In the genomic region with DNA sequence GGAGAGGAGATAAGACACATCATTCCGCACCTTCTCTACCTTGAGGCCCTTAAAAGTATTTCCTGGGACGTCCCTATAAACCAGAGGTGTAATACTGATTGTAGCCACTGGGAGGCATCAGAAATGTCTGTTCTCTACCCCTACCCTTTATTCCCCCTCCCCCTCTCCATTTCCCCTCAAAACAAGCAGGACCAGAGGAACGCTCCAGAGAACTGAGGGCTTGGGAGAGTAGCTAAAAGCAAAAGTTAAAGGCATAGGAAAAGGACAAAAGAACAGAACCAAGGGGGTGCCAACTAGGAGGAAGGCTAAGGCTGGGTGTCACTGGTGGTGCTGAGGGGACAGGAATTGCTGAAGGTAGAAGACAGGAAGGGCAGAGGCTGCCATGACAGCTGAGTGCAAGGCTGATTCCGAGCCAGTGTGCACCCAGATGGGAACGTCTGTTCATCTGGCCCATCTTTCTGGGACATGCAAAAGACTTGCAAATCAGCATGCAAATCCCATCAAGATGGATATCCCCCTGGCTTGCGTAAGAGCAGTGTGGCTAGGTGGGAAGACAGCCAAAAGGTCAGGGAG, we compare ENCODE assay signal across 8 cellular contexts. TPM values are rescaled to one million over a fixed set of nuclear protein-coding genes. Genes with fewer than 3 reads are reported as not detected.
DNase-seq lines count a peak whose midpoint lies in the region; ATAC-seq and TF ChIP-seq lines count a peak whose summit lies in the region.

No MANE protein-coding gene starts in this region.

- ATAC-seq in Right ventricle myocardium superior (ENCODE audit: poor library complexity): peak; percentile 53
- ATAC-seq in Right ventricle myocardium inferior: no peak
- peak; percentile 95 for ATAC-seq in activated CD8-positive, alpha-beta T cell treated with anti-CD3 and anti-CD28 coated beads for 36 hours
- ATAC-seq in GM18511 (IDR thresholded peaks at IDR 0.05; ENCODE audit: unreplicated experiment): no peak
- ATAC-seq in HG02938 (IDR thresholded peaks at IDR 0.05; ENCODE audit: unreplicated experiment): no peak

- intact Hi-C loops in Right ventricle myocardium superior (cut with DNase I): loop anchor here (5.0 kb wide), 1 partner anchor 73 kb away; no protein-coding TSS in a partner anchor
- intact Hi-C loops in Right ventricle myocardium inferior (cut with DNase I): loop anchor here (2.0 kb wide), 1 partner anchor 82 kb away; no protein-coding TSS in a partner anchor
- intact Hi-C loops in activated CD8-positive, alpha-beta T cell treated with anti-CD3 and anti-CD28 coated beads for 36 hours (cut with micrococcal nuclease): loop anchor here (5.0 kb wide), 1 partner anchor 82 kb away; no protein-coding TSS in a partner anchor

- POLR2A ChIA-PET in activated CD8-positive, alpha-beta T cell treated with anti-CD3 and anti-CD28 coated beads for 36 hours (lab: Charles Lee): interaction anchor here (0.6 to 3.6 kb wide), 8 partner anchors 9 to 414 kb away, joined by 3 to 36 read pairs (median 4); a partner anchor contains a TSS

- H3K4me1 Mint-ChIP-seq in activated CD8-positive, alpha-beta T cell treated with anti-CD3 and anti-CD28 coated beads for 36 hours (ENCODE audit: low read depth): peaks cover 17% of the 10 kb centered on the region
- peaks cover 2% of the 10 kb centered on the region for H3K4me1 Mint-ChIP-seq in progenitor cell of endocrine pancreas (ENCODE audit: low read depth)

- H3K9me3 Mint-ChIP-seq in activated CD8-positive, alpha-beta T cell treated with anti-CD3 and anti-CD28 coated beads for 36 hours: no peaks in the 10 kb centered on the region
- H3K9me3 Mint-ChIP-seq in progenitor cell of endocrine pancreas (ENCODE audit: low read depth): no peaks in the 10 kb centered on the region

- peak; percentile 50 for TF ChIP-seq CTCF in NB4 (IDR thresholded peaks at IDR 0.05; ENCODE audit: low read depth, low read length)
- peak; percentile 89 for TF ChIP-seq CTCF in activated CD8-positive, alpha-beta T cell treated with anti-CD3 and anti-CD28 coated beads for 36 hours (IDR thresholded peaks at IDR 0.05)
- peak; percentile 78 for TF ChIP-seq CTCF in fibroblast of pulmonary artery (IDR thresholded peaks at IDR 0.05; ENCODE audit: low read length, missing control alignments)
- TF ChIP-seq CTCF in progenitor cell of endocrine pancreas (IDR thresholded peaks at IDR 0.05; ENCODE audit: unreplicated experiment): peak; percentile 71

- CTCF ChIA-PET in activated CD8-positive, alpha-beta T cell treated with anti-CD3 and anti-CD28 coated beads for 36 hours (lab: Charles Lee): interaction anchor here (0.7 to 3.7 kb wide), 18 partner anchors 8 to 278 kb away, joined by 3 to 33 read pairs (median 4); a partner anchor contains a TSS

- TF ChIP-seq POLR2A in NB4 (IDR thresholded peaks at IDR 0.05; ENCODE audit: extremely low read depth, insufficient read length): no peak

- H3K27ac Mint-ChIP-seq in activated CD8-positive, alpha-beta T cell treated with anti-CD3 and anti-CD28 coated beads for 36 hours: peak overlapping the region; percentile 64
- peak overlapping the region; percentile 29 for H3K27ac Mint-ChIP-seq in progenitor cell of endocrine pancreas

- H3K36me3 Mint-ChIP-seq in activated CD8-positive, alpha-beta T cell treated with anti-CD3 and anti-CD28 coated beads for 36 hours (ENCODE audit: low read depth): peaks cover 27% of the 10 kb centered on the region
- H3K36me3 Mint-ChIP-seq in progenitor cell of endocrine pancreas (ENCODE audit: insufficient read depth): peaks cover 10% of the 10 kb centered on the region

- no peak overlapping the region for H3K4me3 Mint-ChIP-seq in activated CD8-positive, alpha-beta T cell treated with anti-CD3 and anti-CD28 coated beads for 36 hours
- no peak overlapping the region for H3K4me3 Mint-ChIP-seq in progenitor cell of endocrine pancreas (ENCODE audit: low read depth)

- H3K27me3 Mint-ChIP-seq in activated CD8-positive, alpha-beta T cell treated with anti-CD3 and anti-CD28 coated beads for 36 hours: no peaks in the 10 kb centered on the region
- no peaks in the 10 kb centered on the region for H3K27me3 Mint-ChIP-seq in progenitor cell of endocrine pancreas

- DNase-seq in Right ventricle myocardium superior (no peak), Right ventricle myocardium inferior (ENCODE audit: missing footprints) (no peak), NB4 (ENCODE audit: low read depth) (peak; percentile 62), fibroblast of pulmonary artery (ENCODE audit: low read depth) (peak; percentile 71), progenitor cell of endocrine pancreas (ENCODE audit: low spot score, unreplicated experiment) (peak; percentile 46)
- DNase-seq in activated CD8-positive, alpha-beta T cell treated with anti-CD3 and anti-CD28 coated beads for 36 hours: peak; percentile 62

- no peak overlapping the region for H3K4me3 ChIP-seq in NB4 (ENCODE audit: low read depth, low read length)
- H3K4me3 ChIP-seq in fibroblast of pulmonary artery (replicated peaks; ENCODE audit: low read depth, low read length): no peak overlapping the region

RNA-seq across cellular contexts. Expression of a gene that starts 6.7 kb away (rescaled TPM):
- total RNA-seq in Right ventricle myocardium superior: 29.4 TPM
- 37.1 TPM for total RNA-seq in Right ventricle myocardium inferior
- total RNA-seq in activated CD8-positive, alpha-beta T cell treated with anti-CD3 and anti-CD28 coated beads for 36 hours: 10 to 100 TPM; 91.5 to 99.0 TPM
- total RNA-seq in progenitor cell of endocrine pancreas: 34.1 and 34.2 TPM in 2 replicates

RNA-seq across cellular contexts. Expression of a gene that starts 13.1 kb away (rescaled TPM):
- total RNA-seq in Right ventricle myocardium superior (158 TPM), Right ventricle myocardium inferior (166 TPM), progenitor cell of endocrine pancreas (70.3 and 71.4 TPM in 2 replicates)
- total RNA-seq in activated CD8-positive, alpha-beta T cell treated with anti-CD3 and anti-CD28 coated beads for 36 hours: 10 to 100 TPM; 62.7 to 62.9 TPM

RNA-seq across cellular contexts. Expression of a gene that starts 16.6 kb away (rescaled TPM):
- total RNA-seq in Right ventricle myocardium superior: 2.8 TPM
- total RNA-seq in Right ventricle myocardium inferior: 2.4 TPM
- total RNA-seq in activated CD8-positive, alpha-beta T cell treated with anti-CD3 and anti-CD28 coated beads for 36 hours: under 1 TPM in 1 of 2 experiments, not detected in 1; 0.63 TPM
- 2.8 and 3.3 TPM in 2 replicates for total RNA-seq in progenitor cell of endocrine pancreas

RNA-seq across cellular contexts. Expression of a gene that starts 17.0 kb away (rescaled TPM):
- 720 TPM for total RNA-seq in Right ventricle myocardium superior
- total RNA-seq in Right ventricle myocardium inferior: 708 TPM
- total RNA-seq in activated CD8-positive, alpha-beta T cell treated with anti-CD3 and anti-CD28 coated beads for 36 hours: 10 to 100 TPM; 35.7 to 37.4 TPM
- total RNA-seq in progenitor cell of endocrine pancreas: 104 and 111 TPM in 2 replicates

RNA-seq across cellular contexts. Expression of a gene that starts 29.8 kb away (rescaled TPM):
- total RNA-seq in Right ventricle myocardium superior (534 TPM), Right ventricle myocardium inferior (549 TPM), progenitor cell of endocrine pancreas (23.4 and 25.8 TPM in 2 replicates)
- total RNA-seq in activated CD8-positive, alpha-beta T cell treated with anti-CD3 and anti-CD28 coated beads for 36 hours: 10 to 100 TPM; 31.3 to 34.0 TPM

Comparison
In these comparisons a context has a peak if more than half of its experiments do, and no peak if none do; other contexts are left out.
1. ATAC-seq: peak in Right ventricle myocardium superior (single experiment) and activated CD8-positive, alpha-beta T cell treated with anti-CD3 and anti-CD28 coated beads for 36 hours (single experiment); none in Right ventricle myocardium inferior (single experiment), GM18511 (single experiment) and HG02938 (single experiment).
2. DNase-seq: peak in NB4 (single experiment), activated CD8-positive, alpha-beta T cell treated with anti-CD3 and anti-CD28 coated beads for 36 hours (single experiment), fibroblast of pulmonary artery (single experiment) and progenitor cell of endocrine pancreas (single experiment); none in Right ventricle myocardium superior (single experiment) and Right ventricle myocardium inferior (single experiment).
3. Peak in every context shown above with its lines, with median percentiles within 50 percentile points of each other: CTCF ChIP-seq.